In genomic region chr5:88778736-88779135, GRCh38 we compare ENCODE assay signal across 17 cellular contexts.
DNase-seq lines count a peak whose midpoint lies in the region; ATAC-seq lines count a peak whose summit lies in the region.
"Had no signal": no experiment of that assay in that cellular context is flagged by ENCODE, and none has a peak within 500 bp of the region (broad histone marks: within the 10 kb centered on the region; RNA-seq: fewer than 3 reads in every experiment).

No MANE protein-coding gene starts in this region.

- no peak overlapping the region for H3K18ac ChIP-seq in trophoblast cell (ENCODE audit: low read length)

- H4K8ac ChIP-seq in trophoblast cell (ENCODE audit: low read depth, low read length): no peak overlapping the region

- H2BK5ac ChIP-seq in trophoblast cell (ENCODE audit: low read depth, low read length, poor library complexity): no peak overlapping the region

- no peaks in the 10 kb centered on the region for H3K27me3 ChIP-seq in trophoblast cell (ENCODE audit: insufficient read depth, low read length)
- H3K27me3 ChIP-seq: dorsolateral prefrontal cortex had no signal

- H3K9ac ChIP-seq in trophoblast cell (ENCODE audit: low read length): no peak overlapping the region

- no peaks in the 10 kb centered on the region for H3K36me3 ChIP-seq in trophoblast cell (ENCODE audit: control insufficient read depth in 1 of 2, insufficient read depth in 2 of 2, low read length in 2 of 2)

- peak; percentile 9 for DNase-seq in stimulated activated CD4-positive, alpha-beta T cell treated with anti-CD3 and anti-CD28 coated beads, Interleukin-15, amount 100 ng/mL, for 24 hours
- DNase-seq in stimulated activated CD4-positive, alpha-beta T cell treated with anti-CD3 and anti-CD28 coated beads, Interleukin-4, amount 100 ng/mL, for 24 hours: no peak
- DNase-seq in head of caudate nucleus: peak in 24 of 42 donors; percentile 9 to 74 (median 35)
- no peak for DNase-seq in trophoblast cell
- no peak for DNase-seq in NOMO-1 (lab: John Stamatoyannopoulos, UW; ENCODE audit: unreplicated experiment in 2 of 2)
- DNase-seq in HuH-7.5 (ENCODE audit: low spot score): no peak
- DNase-seq: activated CD8-positive, alpha-beta memory T cell treated with anti-CD3 and anti-CD28 coated beads, Interleukin-2, amount 50 U/mL, for 48 hours; EL; hippocampal formation; kidney; NCI-H146; SIG-M5; stimulated activated naive CD4-positive, alpha-beta T cell had no signal

- peaks cover 0 to 3% of the 10 kb centered on the region in 2 experiments for H3K4me1 ChIP-seq in trophoblast cell (ENCODE audit: control insufficient read depth in 1 of 2, insufficient read depth in 2 of 2, low read length in 2 of 2)

- H3K27ac ChIP-seq in trophoblast cell (ENCODE audit: low read depth, low read length): no peak overlapping the region

- ATAC-seq in GM18861 (IDR thresholded peaks at IDR 0.05; ENCODE audit: unreplicated experiment) (no peak), GM18858 (IDR thresholded peaks at IDR 0.05; ENCODE audit: unreplicated experiment) (no peak)

- H2BK12ac ChIP-seq in trophoblast cell (ENCODE audit: low read length): no peak overlapping the region

- H3K4me3 ChIP-seq in trophoblast cell (ENCODE audit: low read depth, low read length): no peak overlapping the region
- H3K4me3 ChIP-seq: smooth muscle cell had no signal

- no peak overlapping the region for H2AFZ ChIP-seq in trophoblast cell (ENCODE audit: insufficient read depth, low read length, poor library complexity)

- H2BK120ac ChIP-seq in trophoblast cell (ENCODE audit: insufficient read depth, low read length, poor library complexity): no peak overlapping the region

- intact Hi-C loops in head of caudate nucleus (cut with DNase I): no loop called here

- no peak overlapping the region for H3K23ac ChIP-seq in trophoblast cell (ENCODE audit: low read length)

- H2AK5ac ChIP-seq in trophoblast cell (ENCODE audit: low read length): no peak overlapping the region

- no peak overlapping the region for H3K4ac ChIP-seq in trophoblast cell (ENCODE audit: low read depth, low read length)

- no peak overlapping the region for H3K4me2 ChIP-seq in trophoblast cell (ENCODE audit: low read length)
- H3K4me2 ChIP-seq: smooth muscle cell had no signal

- H4K91ac ChIP-seq in trophoblast cell (ENCODE audit: low read depth, low read length): peak overlapping the region; percentile 14

- WGBS in trophoblast cell (ENCODE audit: extremely low coverage, insufficient coverage, insufficient read length): no CpG with 5 or more reads among the region's 5 CpGs

- H3K79me1 ChIP-seq in trophoblast cell (ENCODE audit: low read length): peaks cover 2% of the 10 kb centered on the region

- H3K9me3 ChIP-seq in trophoblast cell (ENCODE audit: insufficient read depth, low read depth, low read length): no peaks in the 10 kb centered on the region

- H4K12ac ChIP-seq in trophoblast cell (ENCODE audit: low read depth, low read length): no peak overlapping the region

- no peak overlapping the region for H3K14ac ChIP-seq in trophoblast cell (ENCODE audit: low read length)

- no peaks in the 10 kb centered on the region for H3K79me2 ChIP-seq in trophoblast cell (ENCODE audit: control insufficient read depth, insufficient read depth, low read length, poor library complexity)

Comparison
In these comparisons a context has a peak if more than half of its experiments do, and no peak if none do; other contexts are left out.
1. DNase-seq: peak in stimulated activated CD4-positive, alpha-beta T cell treated with anti-CD3 and anti-CD28 coated beads, Interleukin-15, amount 100 ng/mL, for 24 hours (single experiment) and head of caudate nucleus (24 of 42); none in stimulated activated CD4-positive, alpha-beta T cell treated with anti-CD3 and anti-CD28 coated beads, Interleukin-4, amount 100 ng/mL, for 24 hours (single experiment), trophoblast cell (0 of 2), NOMO-1 (0 of 2) and HuH-7.5 (single experiment).